In the genomic region with DNA sequence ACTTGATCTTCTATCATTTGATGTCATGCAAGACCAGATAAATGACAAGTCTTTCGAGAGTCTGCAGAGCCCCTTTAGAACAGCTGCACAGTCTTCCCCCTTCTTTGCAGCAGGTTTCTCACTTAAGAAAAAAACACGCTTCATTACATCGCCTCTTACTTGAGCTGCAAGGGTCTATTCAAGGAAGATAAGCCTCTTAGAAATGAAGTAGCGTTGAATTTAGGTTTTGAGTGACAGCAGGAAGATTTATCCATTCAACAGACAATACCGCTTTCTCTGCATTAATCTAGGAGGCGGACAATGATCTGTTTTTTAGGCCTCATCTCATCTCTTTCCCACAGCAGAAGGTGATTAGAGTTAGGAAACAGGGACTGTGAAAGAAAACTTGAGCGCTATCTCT, we compare ENCODE assay signal across 21 cellular contexts.
A peak's percentile ranks its signal among the peaks of the same experiment; 100 is the strongest.
DNase-seq lines count a peak whose midpoint lies in the region; TF ChIP-seq lines count a peak whose summit lies in the region.
"Had no signal": no experiment of that assay in that cellular context is flagged by ENCODE, and none has a peak within 500 bp of the region (broad histone marks: within the 10 kb centered on the region; RNA-seq: fewer than 3 reads in every experiment).

No MANE protein-coding gene starts in this region.

- intact Hi-C loops in lower leg skin (cut with DNase I; ENCODE audit: low total_unique reads): no loop called here

- no peaks in the 10 kb centered on the region for H3K27me3 ChIP-seq in endodermal cell (ENCODE audit: control insufficient read depth, insufficient read depth, low read length, poor library complexity, severe bottlenecking)
- H3K27me3 ChIP-seq: MG63 had no signal

- no peak overlapping the region for H3K4me3 Mint-ChIP-seq in endodermal cell
- H3K4me3 Mint-ChIP-seq: B cell, H9 had no signal

- H3K36me3 ChIP-seq in endodermal cell (ENCODE audit: control insufficient read depth, insufficient read depth, low read length): no peaks in the 10 kb centered on the region
- H3K36me3 ChIP-seq: MG63 had no signal

- no peaks in the 10 kb centered on the region for H3K36me3 Mint-ChIP-seq in endodermal cell (ENCODE audit: low read depth)

- H3K9ac ChIP-seq in endodermal cell (ENCODE audit: extremely low read depth, low read length, poor library complexity, severe bottlenecking): no peak overlapping the region
- H3K9ac ChIP-seq: GM23248 had no signal

- H3K27ac ChIP-seq in endodermal cell (ENCODE audit: low read depth, low read length) (peak overlapping the region; percentile 59), coronary artery (no peak overlapping the region)
- H3K27ac ChIP-seq: 22Rv1, C4-2B, GM23248 had no signal

- TF ChIP-seq CTCF in endodermal cell (conservative IDR thresholded peaks at IDR 0.05) (no peak), lower leg skin (IDR thresholded peaks at IDR 0.05) (no peak), coronary artery (IDR thresholded peaks at IDR 0.05) (no peak)

- no peak for TF ChIP-seq POLR2A in lower leg skin (IDR thresholded peaks at IDR 0.05)

- H3K27ac Mint-ChIP-seq in endodermal cell: no peak overlapping the region
- H3K27ac Mint-ChIP-seq: B cell, H9 had no signal

- peaks cover 15% of the 10 kb centered on the region for H3K4me1 Mint-ChIP-seq in endodermal cell

- H3K27me3 Mint-ChIP-seq in endodermal cell (ENCODE audit: insufficient read depth): no peaks in the 10 kb centered on the region
- H3K27me3 Mint-ChIP-seq: B cell had no signal

- peak; percentile 24 for DNase-seq in NCI-H2227 (lab: John Stamatoyannopoulos, UW; ENCODE audit: unreplicated experiment)
- DNase-seq in NCI-H2227 treated with DMSO at 0.1 percent for 48 hours (lab: John Stamatoyannopoulos, UW): no peak
- peak; percentile 94 to 99 for DNase-seq in NCI-H524 (lab: John Stamatoyannopoulos, UW)
- no peak for DNase-seq in endodermal cell
- DNase-seq in retina: peak; percentile 62
- no peak for DNase-seq in lower leg skin (ENCODE audit: low spot score in 2 of 2)
- no peak for DNase-seq in coronary artery (ENCODE audit: low spot score)
- no peak for DNase-seq in stimulated activated CD4-positive, alpha-beta T cell treated with anti-CD3 and anti-CD28 coated beads, Interleukin-4, amount 100 ng/mL, for 1 hour
- DNase-seq: DMS53, GM23248, H9, IMR-90, KG1, MG63, NCI-H2029, NCI-H526, Right ventricle myocardium superior, RPMI8226 had no signal

- H3K4me1 ChIP-seq in endodermal cell (ENCODE audit: control insufficient read depth, insufficient read depth, low read length): no peaks in the 10 kb centered on the region

- WGBS in endodermal cell (ENCODE audit: insufficient coverage in 1 of 2, insufficient read length in 1 of 2), 2 experiments: 89 to 94% methylated on average over 4 to 7 of the region's 7 CpGs
- WGBS in lower leg skin, 2 donors: 85 to 88% methylated on average over 7 of the region's 7 CpGs

- H3K4me3 ChIP-seq in endodermal cell (ENCODE audit: low read length) (no peak overlapping the region), lower leg skin (ENCODE audit: low read depth, poor library complexity, severe bottlenecking) (no peak overlapping the region), coronary artery (no peak overlapping the region)
- H3K4me3 ChIP-seq: GM23248, MG63 had no signal

- H3K9me3 ChIP-seq in endodermal cell (ENCODE audit: control insufficient read depth, low read length): no peaks in the 10 kb centered on the region
- H3K9me3 ChIP-seq: MG63 had no signal

- no peaks in the 10 kb centered on the region for H3K9me3 Mint-ChIP-seq in endodermal cell
- H3K9me3 Mint-ChIP-seq: H9 had no signal

Comparison
In these comparisons a context has a peak if more than half of its experiments do, and no peak if none do; other contexts are left out.
1. DNase-seq: peak in NCI-H2227 (single experiment), NCI-H524 (2 of 2) and retina (single experiment); none in NCI-H2227 treated with DMSO at 0.1 percent for 48 hours (single experiment), endodermal cell (single experiment), lower leg skin (0 of 2), coronary artery (single experiment) and stimulated activated CD4-positive, alpha-beta T cell treated with anti-CD3 and anti-CD28 coated beads, Interleukin-4, amount 100 ng/mL, for 1 hour (single experiment).